18 cellular contexts compared by ENCODE assay signal in the genomic region with DNA sequence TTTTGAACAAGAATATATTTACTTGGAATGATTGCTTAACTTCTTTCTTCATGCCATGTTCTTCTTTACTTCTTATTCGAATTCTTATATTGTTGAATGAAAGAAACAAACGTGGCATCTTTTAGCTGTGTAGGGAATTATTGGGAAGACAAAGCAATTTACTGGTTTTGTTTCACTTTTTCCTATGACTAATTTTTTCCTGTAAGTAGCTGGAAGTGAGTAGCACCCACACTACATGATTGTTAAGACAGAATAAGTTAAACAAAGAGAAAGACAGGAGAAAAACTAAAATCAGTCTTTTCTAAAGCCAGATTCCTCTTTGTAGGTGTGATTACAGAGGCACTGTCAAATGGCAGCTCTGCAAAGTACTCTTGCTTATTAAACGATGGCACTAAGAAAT.
DNase-seq lines count a peak whose midpoint lies in the region; FAIRE-seq and TF ChIP-seq lines count a peak whose summit lies in the region.
"Had no signal": no experiment of that assay in that cellular context is flagged by ENCODE, and none has a peak within 500 bp of the region (broad histone marks: within the 10 kb centered on the region; RNA-seq: fewer than 3 reads in every experiment).

No MANE protein-coding gene starts in this region.

- no peak overlapping the region for H3K4me3 ChIP-seq in SK-N-SH (ENCODE audit: low read depth in 2 of 2, low read length in 1 of 2)
- H3K4me3 ChIP-seq: PC-9 had no signal

- no peaks in the 10 kb centered on the region for H3K36me3 ChIP-seq in SK-N-SH (replicated peaks in 1 of 2; ENCODE audit: control insufficient read depth in 1 of 2, insufficient read depth in 2 of 2, low read length in 1 of 2)

- TF ChIP-seq EP300 in SK-N-SH (IDR thresholded peaks at IDR 0.05; ENCODE audit: borderline replicate concordance in 1 of 2, low read depth in 1 of 2, low read length in 1 of 2), result no peak

- no peak overlapping the region for H3K9ac ChIP-seq in SK-N-SH

- DNase-seq in D721Med (ENCODE audit: insufficient read length, low spot score) (no peak), NCI-H69 (lab: John Stamatoyannopoulos, UW) (peak; percentile 47), dermis blood vessel endothelial cell (peak; percentile 10), putamen (ENCODE audit: low spot score) (peak; percentile 11), HuH-7 (ENCODE audit: low spot score) (no peak), SK-N-SH (no peak)
- DNase-seq in activated CD4-positive, alpha-beta memory T cell treated with anti-CD3 and anti-CD28 coated beads, Interleukin-2, amount 10 ng/mL, durations not matched to agents 7 days and 5 days, result no peak
- DNase-seq: AML-193, DMS153, NCI-H1436 treated with DMSO at 0.1 percent for 48 hours, NCI-H2029 treated with DMSO at 0.1 percent for 48 hours, NCI-H2171 treated with DMSO at 0.1 percent for 48 hours, NCI-H446 treated with DMSO at 0.1 percent for 48 hours, NCI-H82, PC-9 had no signal

- no peaks in the 10 kb centered on the region for H3K4me1 Mint-ChIP-seq in activated CD4-positive, alpha-beta memory T cell treated with anti-CD3 and anti-CD28 coated beads, Interleukin-2, amount 10 ng/mL, durations not matched to agents 7 days and 5 days
- H3K4me1 Mint-ChIP-seq: CD14-positive monocyte had no signal

- H3K9me3 Mint-ChIP-seq in activated CD4-positive, alpha-beta memory T cell treated with anti-CD3 and anti-CD28 coated beads, Interleukin-2, amount 10 ng/mL, durations not matched to agents 7 days and 5 days, result peaks cover 9% of the 10 kb centered on the region

- no peaks in the 10 kb centered on the region for H3K27me3 Mint-ChIP-seq in activated CD4-positive, alpha-beta memory T cell treated with anti-CD3 and anti-CD28 coated beads, Interleukin-2, amount 10 ng/mL, durations not matched to agents 7 days and 5 days

- no peaks in the 10 kb centered on the region for H3F3A ChIP-seq in SK-N-SH (replicated peaks; ENCODE audit: insufficient read depth)

- WGBS in SK-N-SH (ENCODE audit: low lambda C conversion rate), result 20% methylated on average over 3 of the region's 3 CpGs

- H3K79me2 ChIP-seq in SK-N-SH (ENCODE audit: insufficient read depth), result no peaks in the 10 kb centered on the region

- no peak overlapping the region for H3K4me3 Mint-ChIP-seq in activated CD4-positive, alpha-beta memory T cell treated with anti-CD3 and anti-CD28 coated beads, Interleukin-2, amount 10 ng/mL, durations not matched to agents 7 days and 5 days
- H3K4me3 Mint-ChIP-seq: CD14-positive monocyte had no signal

- CTCF ChIA-PET in activated CD4-positive, alpha-beta memory T cell treated with anti-CD3 and anti-CD28 coated beads, Interleukin-2, amount 10 ng/mL, durations not matched to agents 7 days and 5 days (lab: Charles Lee), result no interaction called here
- CTCF ChIA-PET in SK-N-SH (lab: Yijun Ruan, JAX), result no interaction called here

- no peaks in the 10 kb centered on the region for H3K36me3 Mint-ChIP-seq in activated CD4-positive, alpha-beta memory T cell treated with anti-CD3 and anti-CD28 coated beads, Interleukin-2, amount 10 ng/mL, durations not matched to agents 7 days and 5 days (ENCODE audit: low read depth)
- H3K36me3 Mint-ChIP-seq: CD14-positive monocyte had no signal

- H3K9me3 ChIP-seq in SK-N-SH, result no peaks in the 10 kb centered on the region

- H2AFZ ChIP-seq in SK-N-SH (ENCODE audit: low read depth), result no peak overlapping the region
- H2AFZ ChIP-seq: PC-9 had no signal

- no peaks in the 10 kb centered on the region for H3K9me2 ChIP-seq in SK-N-SH

- TF ChIP-seq CTCF in D721Med (IDR thresholded peaks at IDR 0.05; ENCODE audit: insufficient read depth, missing control alignments), result no peak
- TF ChIP-seq CTCF in SK-N-SH (IDR thresholded peaks at IDR 0.05), result no peak

- no peaks in the 10 kb centered on the region for H3K27me3 ChIP-seq in SK-N-SH (ENCODE audit: insufficient read depth)

- POLR2A ChIA-PET in activated CD4-positive, alpha-beta memory T cell treated with anti-CD3 and anti-CD28 coated beads, Interleukin-2, amount 10 ng/mL, durations not matched to agents 7 days and 5 days (lab: Charles Lee), result no interaction called here
- POLR2A ChIA-PET in SK-N-SH (lab: Yijun Ruan, JAX), result no interaction called here

- no peak for TF ChIP-seq RAD21 in SK-N-SH (IDR thresholded peaks at IDR 0.05; ENCODE audit: low read length)

- no peak overlapping the region for H3K27ac ChIP-seq in SK-N-SH (ENCODE audit: low read depth in 2 of 2, low read length in 1 of 2)
- H3K27ac ChIP-seq: PC-9 had no signal

- peak; percentile 61 for FAIRE-seq in D721Med (lab: Jason Lieb, UNC)
- FAIRE-seq: GM19239, HTR-8/SVneo had no signal

- H3K4me2 ChIP-seq in SK-N-SH, result no peak overlapping the region
- H3K4me2 ChIP-seq: PC-9 had no signal

- no peaks in the 10 kb centered on the region for H4K20me1 ChIP-seq in SK-N-SH (ENCODE audit: insufficient read depth)

- H3K4me1 ChIP-seq in SK-N-SH (ENCODE audit: control insufficient read depth in 1 of 2, insufficient read depth in 2 of 2, low read depth in 1 of 2, low read length in 1 of 2), result no peaks in the 10 kb centered on the region; a peak in 2 of 4 replicates

- H3K27ac Mint-ChIP-seq in activated CD4-positive, alpha-beta memory T cell treated with anti-CD3 and anti-CD28 coated beads, Interleukin-2, amount 10 ng/mL, durations not matched to agents 7 days and 5 days, result no peak overlapping the region
- H3K27ac Mint-ChIP-seq: CD14-positive monocyte had no signal

TF ChIP-seq in SK-N-SH, 30 proteins besides CTCF, POLR2A, EP300 and RAD21:
- TF ChIP-seq, protein P1, sequence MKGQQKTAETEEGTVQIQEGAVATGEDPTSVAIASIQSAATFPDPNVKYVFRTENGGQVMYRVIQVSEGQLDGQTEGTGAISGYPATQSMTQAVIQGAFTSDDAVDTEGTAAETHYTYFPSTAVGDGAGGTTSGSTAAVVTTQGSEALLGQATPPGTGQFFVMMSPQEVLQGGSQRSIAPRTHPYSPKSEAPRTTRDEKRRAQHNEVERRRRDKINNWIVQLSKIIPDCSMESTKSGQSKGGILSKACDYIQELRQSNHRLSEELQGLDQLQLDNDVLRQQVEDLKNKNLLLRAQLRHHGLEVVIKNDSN (IDR thresholded peaks at IDR 0.05; ENCODE audit: borderline replicate concordance, low read depth), result no peak
- TF ChIP-seq NRF1 (IDR thresholded peaks at IDR 0.05; ENCODE audit: low read depth, low read length) (no peak), MXI1 (IDR thresholded peaks at IDR 0.05; ENCODE audit: low read depth, low read length) (no peak), FOXM1 (IDR thresholded peaks at IDR 0.05; ENCODE audit: low read depth) (no peak), RCOR1 (IDR thresholded peaks at IDR 0.05; ENCODE audit: low read length) (no peak), POLR2AphosphoS5 (IDR thresholded peaks at IDR 0.05; ENCODE audit: low read depth, low read length) (no peak), GABPA (IDR thresholded peaks at IDR 0.05; ENCODE audit: low read depth) (no peak), GATA2 (CRISPR knock-in tag; IDR thresholded peaks at IDR 0.05) (no peak), FOXJ3 (CRISPR knock-in tag; IDR thresholded peaks at IDR 0.05) (no peak), SIN3A (IDR thresholded peaks at IDR 0.05; ENCODE audit: borderline replicate concordance, low read depth, low read length) (no peak), FOSL2 (IDR thresholded peaks at IDR 0.05; ENCODE audit: borderline replicate concordance, low read depth) (no peak), CHD2 (IDR thresholded peaks at IDR 0.05; ENCODE audit: low read length, partially characterized antibody) (no peak), RFX5 (IDR thresholded peaks at IDR 0.05; ENCODE audit: low read length) (no peak), SMC3 (IDR thresholded peaks at IDR 0.05; ENCODE audit: low read depth, low read length) (no peak), JUND (IDR thresholded peaks at IDR 0.05) (no peak)
- TF ChIP-seq, protein P2, sequence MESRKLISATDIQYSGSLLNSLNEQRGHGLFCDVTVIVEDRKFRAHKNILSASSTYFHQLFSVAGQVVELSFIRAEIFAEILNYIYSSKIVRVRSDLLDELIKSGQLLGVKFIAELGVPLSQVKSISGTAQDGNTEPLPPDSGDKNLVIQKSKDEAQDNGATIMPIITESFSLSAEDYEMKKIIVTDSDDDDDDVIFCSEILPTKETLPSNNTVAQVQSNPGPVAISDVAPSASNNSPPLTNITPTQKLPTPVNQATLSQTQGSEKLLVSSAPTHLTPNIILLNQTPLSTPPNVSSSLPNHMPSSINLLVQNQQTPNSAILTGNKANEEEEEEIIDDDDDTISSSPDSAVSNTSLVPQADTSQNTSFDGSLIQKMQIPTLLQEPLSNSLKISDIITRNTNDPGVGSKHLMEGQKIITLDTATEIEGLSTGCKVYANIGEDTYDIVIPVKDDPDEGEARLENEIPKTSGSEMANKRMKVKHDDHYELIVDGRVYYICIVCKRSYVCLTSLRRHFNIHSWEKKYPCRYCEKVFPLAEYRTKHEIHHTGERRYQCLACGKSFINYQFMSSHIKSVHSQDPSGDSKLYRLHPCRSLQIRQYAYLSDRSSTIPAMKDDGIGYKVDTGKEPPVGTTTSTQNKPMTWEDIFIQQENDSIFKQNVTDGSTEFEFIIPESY (IDR thresholded peaks at IDR 0.05; ENCODE audit: borderline replicate concordance, low read depth), result no peak
- TF ChIP-seq, protein P3, sequence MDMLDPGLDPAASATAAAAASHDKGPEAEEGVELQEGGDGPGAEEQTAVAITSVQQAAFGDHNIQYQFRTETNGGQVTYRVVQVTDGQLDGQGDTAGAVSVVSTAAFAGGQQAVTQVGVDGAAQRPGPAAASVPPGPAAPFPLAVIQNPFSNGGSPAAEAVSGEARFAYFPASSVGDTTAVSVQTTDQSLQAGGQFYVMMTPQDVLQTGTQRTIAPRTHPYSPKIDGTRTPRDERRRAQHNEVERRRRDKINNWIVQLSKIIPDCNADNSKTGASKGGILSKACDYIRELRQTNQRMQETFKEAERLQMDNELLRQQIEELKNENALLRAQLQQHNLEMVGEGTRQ (IDR thresholded peaks at IDR 0.05; ENCODE audit: borderline replicate concordance, low read depth, low read length), result no peak
TF ChIP-seq in SK-N-SH: peak in this region for 0.

Comparison
In these comparisons a context has a peak if more than half of its experiments do, and no peak if none do; other contexts are left out.
1. DNase-seq: peak in NCI-H69 (single experiment), dermis blood vessel endothelial cell (single experiment) and putamen (single experiment); none in D721Med (single experiment), activated CD4-positive, alpha-beta memory T cell treated with anti-CD3 and anti-CD28 coated beads, Interleukin-2, amount 10 ng/mL, durations not matched to agents 7 days and 5 days (single experiment), HuH-7 (single experiment) and SK-N-SH (single experiment).